In genomic region chr3:51946796-51947195, GRCh38 we compare ENCODE assay signal across 26 cellular contexts. TPM values are rescaled to one million over a fixed set of nuclear protein-coding genes. Genes with fewer than 3 reads are reported as not detected.
"Had no signal": no experiment of that assay in that cellular context is flagged by ENCODE, and none has a peak within 500 bp of the region (broad histone marks: within the 10 kb centered on the region; RNA-seq: fewer than 3 reads in every experiment).

No MANE protein-coding gene starts in this region.

- H3K27ac Mint-ChIP-seq: activated CD4-positive, alpha-beta memory T cell treated with anti-CD3 and anti-CD28 coated beads, Interleukin-2, amount 10 ng/mL, durations not matched to agents 7 days and 5 days; activated CD4-positive, alpha-beta T cell treated with anti-CD3 and anti-CD28 coated beads, Interleukin-2, amount 10 ng/mL, durations not matched to agents 24 days and 14 days; activated naive CD8-positive, alpha-beta T cell treated with anti-CD3 and anti-CD28 coated beads for 36 hours; dendritic cell treated with granulocyte-macrophage colony-stimulating factor and Interleukin-4, amounts not matched to agents 40 ng/mL and 50 ng/mL, for 4 days; progenitor cell of endocrine pancreas; T-cell; T-helper 2 cell treated with Interferon-gamma antibody and Interleukin-4, amounts not matched to agents 5 μg/mL and 100 μg/mL, for 36 hours had no signal

- H3K27me3 ChIP-seq: testis, vagina had no signal

- H3K9ac ChIP-seq: neural progenitor cell had no signal

- H3K36me3 ChIP-seq: neural progenitor cell, vagina had no signal

- H3K27ac ChIP-seq: neural progenitor cell, testis, vagina, VCaP had no signal

- DNase-seq: activated CD4-positive, alpha-beta memory T cell treated with anti-CD3 and anti-CD28 coated beads, Interleukin-2, amount 10 ng/mL, durations not matched to agents 7 days and 5 days; activated CD4-positive, alpha-beta T cell treated with anti-CD3 and anti-CD28 coated beads, Interleukin-2, amount 10 ng/mL, durations not matched to agents 24 days and 14 days; activated naive CD8-positive, alpha-beta T cell treated with anti-CD3 and anti-CD28 coated beads for 36 hours; amygdala; effector CD4-positive, alpha-beta T cell; foreskin fibroblast; hippocampal formation; mesenchymal stem cell; stimulated activated CD4-positive, alpha-beta T cell treated with anti-CD3 and anti-CD28 coated beads, Interleukin-12 subunit alpha, Interleukin-12 subunit beta, amount 100 ng/mL, for 4 hours; stimulated activated CD4-positive, alpha-beta T cell treated with anti-CD3 and anti-CD28 coated beads, Interleukin-4, amount 100 ng/mL, for 4 hours; T-cell; testis; trophoblast cell had no signal

- H3K4me3 Mint-ChIP-seq: activated CD4-positive, alpha-beta memory T cell treated with anti-CD3 and anti-CD28 coated beads, Interleukin-2, amount 10 ng/mL, durations not matched to agents 7 days and 5 days; activated CD4-positive, alpha-beta T cell treated with anti-CD3 and anti-CD28 coated beads, Interleukin-2, amount 10 ng/mL, durations not matched to agents 24 days and 14 days; activated naive CD8-positive, alpha-beta T cell treated with anti-CD3 and anti-CD28 coated beads for 36 hours; dendritic cell treated with granulocyte-macrophage colony-stimulating factor and Interleukin-4, amounts not matched to agents 40 ng/mL and 50 ng/mL, for 4 days; neural progenitor cell; T-cell; T-helper 2 cell treated with Interferon-gamma antibody and Interleukin-4, amounts not matched to agents 5 μg/mL and 100 μg/mL, for 36 hours had no signal

- H3K4me2 ChIP-seq: neural progenitor cell had no signal

- H3K9me3 ChIP-seq: testis, vagina had no signal

- H3K9me3 Mint-ChIP-seq: activated CD4-positive, alpha-beta memory T cell treated with anti-CD3 and anti-CD28 coated beads, Interleukin-2, amount 10 ng/mL, durations not matched to agents 7 days and 5 days; activated CD4-positive, alpha-beta T cell treated with anti-CD3 and anti-CD28 coated beads, Interleukin-2, amount 10 ng/mL, durations not matched to agents 24 days and 14 days; activated naive CD8-positive, alpha-beta T cell treated with anti-CD3 and anti-CD28 coated beads for 36 hours; dendritic cell treated with granulocyte-macrophage colony-stimulating factor and Interleukin-4, amounts not matched to agents 40 ng/mL and 50 ng/mL, for 4 days; neural progenitor cell; T-cell; T-helper 2 cell treated with Interferon-gamma antibody and Interleukin-4, amounts not matched to agents 5 μg/mL and 100 μg/mL, for 36 hours had no signal

- H3K27me3 Mint-ChIP-seq: activated CD4-positive, alpha-beta memory T cell treated with anti-CD3 and anti-CD28 coated beads, Interleukin-2, amount 10 ng/mL, durations not matched to agents 7 days and 5 days; activated CD4-positive, alpha-beta T cell treated with anti-CD3 and anti-CD28 coated beads, Interleukin-2, amount 10 ng/mL, durations not matched to agents 24 days and 14 days; activated naive CD8-positive, alpha-beta T cell treated with anti-CD3 and anti-CD28 coated beads for 36 hours; dendritic cell treated with granulocyte-macrophage colony-stimulating factor and Interleukin-4, amounts not matched to agents 40 ng/mL and 50 ng/mL, for 4 days; T-cell had no signal

- H3K4me1 Mint-ChIP-seq: neural progenitor cell had no signal

- H3K36me3 Mint-ChIP-seq: neural progenitor cell had no signal

- H2AFZ ChIP-seq: neural progenitor cell had no signal

- FAIRE-seq: endometrium had no signal

- H3K4me3 ChIP-seq: neural progenitor cell, testis, vagina had no signal

- ATAC-seq: activated CD4-positive, CD25-positive, alpha-beta regulatory T cell treated with anti-CD3 and anti-CD28 coated beads, Interleukin-2, amount 50 U/mL, for 24 hours; SK-N-SH treated with all-trans-retinoic acid at 6 μM for 48 hours; T-cell had no signal

RNA-seq across cellular contexts. Expression of gene GPR62, which starts 8.4 kb away (rescaled TPM):
- total RNA-seq: activated CD4-positive, alpha-beta memory T cell treated with anti-CD3 and anti-CD28 coated beads, Interleukin-2, amount 10 ng/mL, durations not matched to agents 7 days and 5 days; activated CD4-positive, alpha-beta T cell treated with anti-CD3 and anti-CD28 coated beads, Interleukin-2, amount 10 ng/mL, durations not matched to agents 24 days and 14 days; activated naive CD8-positive, alpha-beta T cell treated with anti-CD3 and anti-CD28 coated beads for 36 hours; epithelial cell of proximal tubule; lower leg skin; myocyte; T-cell; vagina had no signal
- polyA plus RNA-seq: fibroblast of lung had no signal
